Comparison of ENCODE assay signal across 24 cellular contexts in the genomic region with DNA sequence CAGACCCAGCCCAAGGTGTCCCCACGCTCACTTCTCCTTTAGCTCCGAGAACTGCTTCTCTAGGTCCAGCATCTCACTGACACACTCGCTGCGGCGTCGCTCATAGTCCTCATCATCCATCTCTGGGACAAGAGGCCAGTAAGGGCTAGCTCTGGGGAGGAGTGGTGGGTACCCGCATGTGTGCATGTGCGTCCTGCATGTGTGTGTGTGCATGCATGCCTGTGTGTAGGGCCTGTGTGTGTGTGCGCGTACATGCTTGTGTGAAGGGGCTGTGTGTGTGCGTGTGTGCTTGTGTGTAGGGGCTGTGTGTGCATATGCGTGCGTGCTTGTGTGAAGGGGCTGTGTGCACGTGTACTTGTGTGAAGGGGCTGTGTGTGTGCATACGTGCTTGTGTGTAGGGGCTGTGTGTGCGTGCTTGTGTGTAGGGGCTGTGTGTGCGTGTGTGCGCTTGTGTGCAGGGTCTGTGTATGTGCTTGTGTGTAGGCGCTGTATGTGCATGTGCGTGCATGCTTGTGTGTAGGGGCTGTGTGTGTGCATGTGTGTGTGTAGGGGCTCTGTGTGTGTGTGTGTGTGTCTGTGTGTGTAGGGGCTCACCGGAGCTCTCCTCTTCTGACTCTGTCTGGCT. TPM values are rescaled to one million over a fixed set of nuclear protein-coding genes. Genes with fewer than 3 reads are reported as not detected.
DNase-seq lines count a peak whose midpoint lies in the region; ATAC-seq, FAIRE-seq and TF ChIP-seq lines count a peak whose summit lies in the region.
"Had no signal": no experiment of that assay in that cellular context is flagged by ENCODE, and none has a peak within 500 bp of the region (broad histone marks: within the 10 kb centered on the region; RNA-seq: fewer than 3 reads in every experiment).

No MANE protein-coding gene starts in this region.

- BruUV-seq in GM12878 (replicated peaks; lab: Mats Ljungman, UMichigan) = no TSS peak

- no peak overlapping the region for H3K27ac ChIP-seq in GM12878 (ENCODE audit: control insufficient read depth, insufficient read depth)
- H3K27ac ChIP-seq: cardiac muscle cell, skin epidermis, tibial artery had no signal

- no peaks in the 10 kb centered on the region for H3K9me3 ChIP-seq in GM12878 (replicated peaks; ENCODE audit: control insufficient read depth, insufficient read depth, low read length)
- H3K9me3 ChIP-seq: tibial artery had no signal

- intact Hi-C loops in natural killer cell (cut with micrococcal nuclease) = loop anchor here (10.0 kb wide), 1 partner anchor 1257 kb away; a partner anchor contains a TSS
- intact Hi-C loops in GM12878 (cut with micrococcal nuclease; ENCODE audit: unreplicated experiment) = no loop called here

- WGBS in GM12878 (ENCODE audit: insufficient coverage, insufficient replicate concordance, low lambda C conversion rate, missing lambda C conversion rate) = 96% methylated on average over 21 of the region's 21 CpGs

- H3K79me2 ChIP-seq in GM12878 (ENCODE audit: control insufficient read depth, insufficient read depth, low read length) = peaks cover 17% of the 10 kb centered on the region

- H3K4me1 Mint-ChIP-seq in natural killer cell (peaks cover 34 to 46% of the 10 kb centered on the region in 2 donors), neural crest cell (peaks cover 40% of the 10 kb centered on the region)
- H3K4me1 Mint-ChIP-seq in natural killer cell treated with Interleukin-12 subunit alpha and Interleukin-12 subunit beta and Interleukin-15 and Interleukin-18, amount 100 ng/mL, for 72 hours (ENCODE audit: low read depth in 2 of 2) = peaks cover 33 to 51% of the 10 kb centered on the region in 2 donors

- TF ChIP-seq CTCF in natural killer cell (IDR thresholded peaks at IDR 0.05) (no peak), GM12878 (IDR thresholded peaks at IDR 0.05 in 2 of 3, conservative IDR thresholded peaks at IDR 0.05 in 1 of 3; ENCODE audit: control insufficient read depth in 2 of 3, extremely low read depth in 1 of 3, insufficient read depth in 1 of 3, low read depth in 3 of 3, low read length in 3 of 3) (no peak), neural crest cell (conservative IDR thresholded peaks at IDR 0.05) (no peak)

- no peaks in the 10 kb centered on the region for H3K9me3 Mint-ChIP-seq in natural killer cell
- no peaks in the 10 kb centered on the region for H3K9me3 Mint-ChIP-seq in natural killer cell treated with Interleukin-12 subunit alpha and Interleukin-12 subunit beta and Interleukin-15 and Interleukin-18, amount 100 ng/mL, for 72 hours
- no peaks in the 10 kb centered on the region for H3K9me3 Mint-ChIP-seq in neural crest cell
- H3K9me3 Mint-ChIP-seq: CD14-positive monocyte; dendritic cell treated with granulocyte-macrophage colony-stimulating factor and Interleukin-4, amounts not matched to agents 40 ng/mL and 50 ng/mL, for 4 days had no signal

- no peak overlapping the region for H3K4me2 ChIP-seq in GM12878 (ENCODE audit: control insufficient read depth, insufficient read depth)

- no peak for TF ChIP-seq POLR2A in GM12878 (IDR thresholded peaks at IDR 0.05; ENCODE audit: low read depth, low read length)

- RAD21 ChIA-PET in GM12878 (lab: Charles Lee; ENCODE audit: unreplicated experiment) = no interaction called here

- H3K4me1 ChIP-seq in GM12878 (ENCODE audit: control insufficient read depth, insufficient read depth, low read length) = peaks cover 31% of the 10 kb centered on the region

- no peak for FAIRE-seq in GM12878 (lab: Jason Lieb, UNC)
- FAIRE-seq: D721Med, frontal cortex had no signal

- TF ChIP-seq RAD21 in GM12878 (IDR thresholded peaks at IDR 0.05; ENCODE audit: insufficient read depth, low read depth, low read length) = no peak

- peaks cover 0 to 6% of the 10 kb centered on the region in 2 donors for H3K27me3 Mint-ChIP-seq in natural killer cell (ENCODE audit: low read depth in 2 of 2)
- H3K27me3 Mint-ChIP-seq in natural killer cell treated with Interleukin-12 subunit alpha and Interleukin-12 subunit beta and Interleukin-15 and Interleukin-18, amount 100 ng/mL, for 72 hours = no peaks in the 10 kb centered on the region
- H3K27me3 Mint-ChIP-seq in neural crest cell (ENCODE audit: low read depth) = no peaks in the 10 kb centered on the region
- H3K27me3 Mint-ChIP-seq: activated naive CD8-positive, alpha-beta T cell; dendritic cell treated with granulocyte-macrophage colony-stimulating factor and Interleukin-4, amounts not matched to agents 40 ng/mL and 50 ng/mL, for 4 days had no signal

- SMC1A ChIA-PET in GM12878 (lab: Charles Lee; ENCODE audit: uncharacterized antibody, unreplicated experiment) = interaction anchor here (0.6 kb wide), 1 partner anchor 496 kb away, joined by 4 read pairs; no protein-coding TSS in a partner anchor

- no peak overlapping the region for H3K27ac Mint-ChIP-seq in natural killer cell
- no peak overlapping the region for H3K27ac Mint-ChIP-seq in natural killer cell treated with Interleukin-12 subunit alpha and Interleukin-12 subunit beta and Interleukin-15 and Interleukin-18, amount 100 ng/mL, for 72 hours
- H3K27ac Mint-ChIP-seq in neural crest cell (ENCODE audit: unreplicated experiment) = no peak overlapping the region
- H3K27ac Mint-ChIP-seq: activated naive CD8-positive, alpha-beta T cell; dendritic cell treated with granulocyte-macrophage colony-stimulating factor and Interleukin-4, amounts not matched to agents 40 ng/mL and 50 ng/mL, for 4 days had no signal

- no peaks in the 10 kb centered on the region for H3K36me3 Mint-ChIP-seq in natural killer cell
- H3K36me3 Mint-ChIP-seq in natural killer cell treated with Interleukin-12 subunit alpha and Interleukin-12 subunit beta and Interleukin-15 and Interleukin-18, amount 100 ng/mL, for 72 hours = peaks cover 24% of the 10 kb centered on the region
- H3K36me3 Mint-ChIP-seq in neural crest cell (ENCODE audit: low read depth) = peaks cover 4% of the 10 kb centered on the region

- ATAC-seq in natural killer cell = no peak
- ATAC-seq in natural killer cell treated with Interleukin-12 subunit alpha and Interleukin-12 subunit beta and Interleukin-15 and Interleukin-18, amount 100 ng/mL, for 72 hours = no peak
- no peak for ATAC-seq in GM12878
- ATAC-seq: left cardiac atrium had no signal

- POLR2A ChIA-PET in GM12878 (lab: Charles Lee) = no interaction called here

- H3K4me3 Mint-ChIP-seq in natural killer cell = peak overlapping the region; percentile 33
- H3K4me3 Mint-ChIP-seq in natural killer cell treated with Interleukin-12 subunit alpha and Interleukin-12 subunit beta and Interleukin-15 and Interleukin-18, amount 100 ng/mL, for 72 hours = no peak overlapping the region
- peak overlapping the region; percentile 72 for H3K4me3 Mint-ChIP-seq in neural crest cell
- H3K4me3 Mint-ChIP-seq: activated naive CD8-positive, alpha-beta T cell; CD14-positive monocyte; dendritic cell treated with granulocyte-macrophage colony-stimulating factor and Interleukin-4, amounts not matched to agents 40 ng/mL and 50 ng/mL, for 4 days had no signal

- H2AFZ ChIP-seq in GM12878 (ENCODE audit: control insufficient read depth, low read depth, low read length) = no peak overlapping the region

- no peak for DNase-seq in natural killer cell
- no peak for DNase-seq in natural killer cell treated with Interleukin-12 subunit alpha and Interleukin-12 subunit beta and Interleukin-15 and Interleukin-18, amount 100 ng/mL, for 72 hours (ENCODE audit: low spot score)
- no peak for DNase-seq in GM12878 (ENCODE audit: low read depth, low spot score)
- DNase-seq in neural crest cell (ENCODE audit: low read depth, low spot score) = no peak
- no peak for DNase-seq in NCI-H524 (lab: John Stamatoyannopoulos, UW)
- DNase-seq in NCI-H2171 treated with DMSO at 0.1 percent for 48 hours (lab: John Stamatoyannopoulos, UW) = no peak
- no peak for DNase-seq in COLO829 (ENCODE audit: low spot score)
- DNase-seq: activated CD4-positive, alpha-beta T cell treated with anti-CD3 and anti-CD28 coated beads, Interleukin-2, amount 50 U/mL, for 4 hours; activated CD4-positive, CD25-positive, alpha-beta regulatory T cell; activated CD8-positive, alpha-beta memory T cell treated with anti-CD3 and anti-CD28 coated beads, Interleukin-2, amount 50 U/mL, for 48 hours; anterior cingulate cortex; left cardiac atrium; mesendoderm; NCI-H510A had no signal

- H3K36me3 ChIP-seq in GM12878 (ENCODE audit: control insufficient read depth in 2 of 2, insufficient read depth in 2 of 2, low read length in 1 of 2) = peaks cover 0 to 19% of the 10 kb centered on the region in 2 experiments; a peak in 3 of 4 replicates

- CTCF ChIA-PET in GM12878 (lab: Yijun Ruan, JAX) = interaction anchor here (1.2 to 7.4 kb wide), 3 partner anchors 22 to 47 kb away, joined by 3 to 44 read pairs (median 7); no protein-coding TSS in a partner anchor

- no peaks in the 10 kb centered on the region for H4K20me1 ChIP-seq in GM12878 (ENCODE audit: control insufficient read depth, insufficient read depth)

- in situ Hi-C loops in GM12878 (cut with MboI) = no loop called here

- no peak overlapping the region for H3K9ac ChIP-seq in GM12878 (ENCODE audit: control insufficient read depth, insufficient read depth, low read length)

- no peak overlapping the region for H3K4me3 ChIP-seq in GM12878
- H3K4me3 ChIP-seq: cardiac muscle cell, skin epidermis, tibial artery had no signal

- TF ChIP-seq EP300 in GM12878 (IDR thresholded peaks at IDR 0.05; ENCODE audit: borderline replicate concordance in 1 of 2, control insufficient read depth in 1 of 2, low read depth in 2 of 2, low read length in 2 of 2) = no peak

- H3K27me3 ChIP-seq in GM12878 (replicated peaks in 1 of 2; ENCODE audit: control insufficient read depth in 2 of 2, insufficient read depth in 2 of 2, low read length in 1 of 2) = no peaks in the 10 kb centered on the region
- H3K27me3 ChIP-seq: cardiac muscle cell, tibial artery had no signal

RNA-seq across cellular contexts. Expression of a gene that starts 3.3 kb away (rescaled TPM):
- 10 to 100 TPM; 48.1 to 55.6 (median 48.2) TPM for total RNA-seq in natural killer cell
- 10 to 100 TPM; 53.2 to 64.5 TPM for total RNA-seq in natural killer cell treated with Interleukin-12 subunit alpha and Interleukin-12 subunit beta and Interleukin-15 and Interleukin-18, amount 100 ng/mL, for 72 hours
- 11.8 and 18.2 TPM in 2 replicates for total RNA-seq in GM12878 (2013; cell fraction: nucleolus; rRNA removed)
- 63.5 and 64.0 TPM in 2 replicates for total RNA-seq in GM12878 (2014; rRNA removed)
- 38.7 and 42.4 TPM in 2 replicates for total RNA-seq in GM12878 (2014; rRNA removed; fragmentation: Illumina TruSeq; extraction: Trizol)
- 49.6 and 54.7 TPM in 2 replicates for total RNA-seq in GM12878 (2021)
- polyA plus RNA-seq in GM12878 (2011; ENCODE audit: low read depth) = 15.4 TPM
- polyA plus RNA-seq in GM12878 (2011; rRNA removed) = 28.9 and 33.7 TPM in 2 replicates
- 40.1 and 54.9 TPM in 2 replicates for polyA plus RNA-seq in GM12878 (2011; cell fraction: cytosol; rRNA removed)
- polyA plus RNA-seq in GM12878 (2011; cell fraction: nucleus; rRNA removed) = 36.8 and 47.4 TPM in 2 replicates
- 25.6 and 30.1 TPM in 2 replicates for polyA plus RNA-seq in GM12878 (2012)
- 11.6 and 29.1 TPM in 2 replicates for polyA plus RNA-seq in GM12878 (2014; fragmentation: Illumina TruSeq; extraction: Trizol)
- polyA plus RNA-seq in GM12878 (2014; fragmentation: Nextera tagmentation; extraction: Ambion mirVana) = 1 to 10 TPM; 2.1 to 8.6 TPM
- polyA plus RNA-seq in GM12878 (2014; rRNA removed) = 58.6 and 59.9 TPM in 2 replicates
- polyA plus RNA-seq in GM12878 (2016; fragmentation: Nextera tagmentation; extraction: Ambion mirVana) = 10 to 100 TPM; 82.5 to 85.3 TPM
- 7.2 and 16.5 TPM in 2 replicates for polyA minus RNA-seq in GM12878 (2011; rRNA and poly(A)+ RNA removed)
- polyA minus RNA-seq in GM12878 (2011; cell fraction: cytosol; rRNA and poly(A)+ RNA removed) = 9.7 and 9.9 TPM in 2 replicates
- polyA minus RNA-seq in GM12878 (2011; cell fraction: nucleus; rRNA and poly(A)+ RNA removed) = 6.6 and 12.2 TPM in 2 replicates
- 40.2 and 49.0 TPM in 2 replicates for total RNA-seq in neural crest cell

RNA-seq across cellular contexts. Expression of a gene that starts 5.4 kb away (rescaled TPM):
- total RNA-seq in natural killer cell = 1 to 10 TPM; 1.3 to 7.9 (median 2.5) TPM
- total RNA-seq in natural killer cell treated with Interleukin-12 subunit alpha and Interleukin-12 subunit beta and Interleukin-15 and Interleukin-18, amount 100 ng/mL, for 72 hours = 1 to 10 TPM in 1 of 2 donors, under 1 TPM in 1; 0.43 to 2.1 TPM
- total RNA-seq in GM12878 (2013; cell fraction: nucleolus; rRNA removed) = 1.3 and 1.4 TPM in 2 replicates
- 0.11 and 0.49 TPM in 2 replicates for total RNA-seq in GM12878 (2014; rRNA removed)
- 0.09 and 0.13 TPM in 2 replicates for total RNA-seq in GM12878 (2014; rRNA removed; fragmentation: Illumina TruSeq; extraction: Trizol)
- 0.48 and 0.69 TPM in 2 replicates for total RNA-seq in GM12878 (2021)
- polyA plus RNA-seq in GM12878 (2011; ENCODE audit: low read depth) = not detected
- polyA plus RNA-seq in GM12878 (2011; rRNA removed) = 0.04 and 0.22 TPM in 2 replicates
- 0.15 and 0.43 TPM in 2 replicates for polyA plus RNA-seq in GM12878 (2011; cell fraction: cytosol; rRNA removed)
- 3.7 and 4.8 TPM in 2 replicates for polyA plus RNA-seq in GM12878 (2011; cell fraction: nucleus; rRNA removed)
- 0.24 and 0.28 TPM in 2 replicates for polyA plus RNA-seq in GM12878 (2012)
- 0.41 TPM in 1 of 2 replicates, not detected in the other for polyA plus RNA-seq in GM12878 (2014; fragmentation: Illumina TruSeq; extraction: Trizol)
- polyA plus RNA-seq in GM12878 (2014; fragmentation: Nextera tagmentation; extraction: Ambion mirVana) = under 1 TPM in 1 of 2 experiments, not detected in 1; 0.04 TPM
- 0.47 and 0.54 TPM in 2 replicates for polyA plus RNA-seq in GM12878 (2014; rRNA removed)
- polyA plus RNA-seq in GM12878 (2016; fragmentation: Nextera tagmentation; extraction: Ambion mirVana) = under 1 TPM; 0.15 to 0.43 TPM
- polyA minus RNA-seq in GM12878 (2011; rRNA and poly(A)+ RNA removed) = 0.37 TPM in 1 of 2 replicates, not detected in the other
- 0.40 TPM in 1 of 2 replicates, not detected in the other for polyA minus RNA-seq in GM12878 (2011; cell fraction: cytosol; rRNA and poly(A)+ RNA removed)
- polyA minus RNA-seq in GM12878 (2011; cell fraction: nucleus; rRNA and poly(A)+ RNA removed) = 0.85 and 2.6 TPM in 2 replicates
- total RNA-seq in neural crest cell = 3.7 and 4.3 TPM in 2 replicates

RNA-seq across cellular contexts. Expression of a gene that starts 5.8 kb away (rescaled TPM):
- total RNA-seq in natural killer cell (1 to 10 TPM; 2.0 to 4.2 (median 2.5) TPM), GM12878 (2014; rRNA removed) (6.3 and 7.2 TPM in 2 replicates), GM12878 (2014; rRNA removed; fragmentation: Illumina TruSeq; extraction: Trizol) (2.3 and 2.4 TPM in 2 replicates), GM12878 (2021) (5.7 and 5.9 TPM in 2 replicates), neural crest cell (43.3 and 43.8 TPM in 2 replicates)
- total RNA-seq in natural killer cell treated with Interleukin-12 subunit alpha and Interleukin-12 subunit beta and Interleukin-15 and Interleukin-18, amount 100 ng/mL, for 72 hours = 1 to 10 TPM; 3.5 to 5.4 TPM
- 9.2 and 9.9 TPM in 2 replicates for total RNA-seq in GM12878 (2013; cell fraction: nucleolus; rRNA removed)
- polyA plus RNA-seq in GM12878 (2011; ENCODE audit: low read depth) = 1.8 TPM
- polyA plus RNA-seq in GM12878 (2011; rRNA removed) (2.1 and 3.6 TPM in 2 replicates), GM12878 (2014; fragmentation: Illumina TruSeq; extraction: Trizol) (1.4 and 1.9 TPM in 2 replicates), GM12878 (2014; fragmentation: Nextera tagmentation; extraction: Ambion mirVana) (1 to 10 TPM in 1 of 2 experiments, under 1 TPM in 1; 0.55 to 1.5 TPM), GM12878 (2014; rRNA removed) (5.0 and 5.7 TPM in 2 replicates), GM12878 (2016; fragmentation: Nextera tagmentation; extraction: Ambion mirVana) (10 to 100 TPM in 1 of 2 experiments, 1 to 10 TPM in 1; 9.4 to 11.1 TPM)
- 3.3 and 4.2 TPM in 2 replicates for polyA plus RNA-seq in GM12878 (2011; cell fraction: cytosol; rRNA removed)
- 3.4 and 3.5 TPM in 2 replicates for polyA plus RNA-seq in GM12878 (2011; cell fraction: nucleus; rRNA removed)
- 4.1 and 5.5 TPM in 2 replicates for polyA plus RNA-seq in GM12878 (2012)
- 2.6 TPM in 2 replicates for polyA minus RNA-seq in GM12878 (2011; rRNA and poly(A)+ RNA removed)
- polyA minus RNA-seq in GM12878 (2011; cell fraction: cytosol; rRNA and poly(A)+ RNA removed) = 1.5 and 1.7 TPM in 2 replicates
- polyA minus RNA-seq in GM12878 (2011; cell fraction: nucleus; rRNA and poly(A)+ RNA removed) = 2.8 TPM in 2 replicates

RNA-seq across cellular contexts. Expression of a gene that starts 24.8 kb away (rescaled TPM):
- total RNA-seq in natural killer cell (under 1 TPM; 0.23 to 0.40 (median 0.32) TPM), GM12878 (2014; rRNA removed) (not detected in 2 replicates), GM12878 (2014; rRNA removed; fragmentation: Illumina TruSeq; extraction: Trizol) (not detected in 2 replicates), GM12878 (2021) (0.13 and 0.21 TPM in 2 replicates), neural crest cell (4.2 and 4.8 TPM in 2 replicates)
- under 1 TPM; 0.10 to 0.59 TPM for total RNA-seq in natural killer cell treated with Interleukin-12 subunit alpha and Interleukin-12 subunit beta and Interleukin-15 and Interleukin-18, amount 100 ng/mL, for 72 hours
- total RNA-seq in GM12878 (2013; cell fraction: nucleolus; rRNA removed) = not detected in 2 replicates
- polyA plus RNA-seq in GM12878 (2011; ENCODE audit: low read depth) = not detected
- polyA plus RNA-seq in GM12878 (2011; rRNA removed) (not detected in 2 replicates), GM12878 (2014; fragmentation: Illumina TruSeq; extraction: Trizol) (not detected in 2 replicates), GM12878 (2014; fragmentation: Nextera tagmentation; extraction: Ambion mirVana) (not detected), GM12878 (2014; rRNA removed) (not detected in 2 replicates), GM12878 (2016; fragmentation: Nextera tagmentation; extraction: Ambion mirVana) (under 1 TPM; 0.10 to 0.20 TPM)
- not detected in 2 replicates for polyA plus RNA-seq in GM12878 (2011; cell fraction: cytosol; rRNA removed)
- polyA plus RNA-seq in GM12878 (2011; cell fraction: nucleus; rRNA removed) = not detected in 2 replicates
- not detected in 2 replicates for polyA plus RNA-seq in GM12878 (2012)
- not detected in 2 replicates for polyA minus RNA-seq in GM12878 (2011; rRNA and poly(A)+ RNA removed)
- polyA minus RNA-seq in GM12878 (2011; cell fraction: cytosol; rRNA and poly(A)+ RNA removed) = not detected in 2 replicates
- polyA minus RNA-seq in GM12878 (2011; cell fraction: nucleus; rRNA and poly(A)+ RNA removed) = not detected in 2 replicates
- total RNA-seq: myocyte had no signal

RNA-seq across cellular contexts. Expression of a gene that starts 29.9 kb away (rescaled TPM):
- total RNA-seq in natural killer cell (1 to 10 TPM; 1.5 to 1.8 (median 1.6) TPM), GM12878 (2014; rRNA removed) (2.2 TPM in 2 replicates), GM12878 (2014; rRNA removed; fragmentation: Illumina TruSeq; extraction: Trizol) (1.5 TPM in 2 replicates), GM12878 (2021) (4.7 and 6.0 TPM in 2 replicates), neural crest cell (38.7 and 39.5 TPM in 2 replicates)
- 10 to 100 TPM in 1 of 2 donors, 1 to 10 TPM in 1; 2.4 to 13.6 TPM for total RNA-seq in natural killer cell treated with Interleukin-12 subunit alpha and Interleukin-12 subunit beta and Interleukin-15 and Interleukin-18, amount 100 ng/mL, for 72 hours
- 24.0 and 24.5 TPM in 2 replicates for total RNA-seq in GM12878 (2013; cell fraction: nucleolus; rRNA removed)
- 2.0 TPM for polyA plus RNA-seq in GM12878 (2011; ENCODE audit: low read depth)
- polyA plus RNA-seq in GM12878 (2011; rRNA removed) (1.5 and 3.4 TPM in 2 replicates), GM12878 (2014; fragmentation: Illumina TruSeq; extraction: Trizol) (2.7 and 3.5 TPM in 2 replicates), GM12878 (2014; fragmentation: Nextera tagmentation; extraction: Ambion mirVana) (under 1 TPM; 0.27 to 0.44 TPM), GM12878 (2014; rRNA removed) (7.5 and 7.7 TPM in 2 replicates), GM12878 (2016; fragmentation: Nextera tagmentation; extraction: Ambion mirVana) (1 to 10 TPM; 1.9 to 2.1 TPM)
- 3.4 and 4.3 TPM in 2 replicates for polyA plus RNA-seq in GM12878 (2011; cell fraction: cytosol; rRNA removed)
- polyA plus RNA-seq in GM12878 (2011; cell fraction: nucleus; rRNA removed) = 24.4 and 32.3 TPM in 2 replicates
- polyA plus RNA-seq in GM12878 (2012) = 3.4 and 5.7 TPM in 2 replicates
- 1.8 and 3.0 TPM in 2 replicates for polyA minus RNA-seq in GM12878 (2011; rRNA and poly(A)+ RNA removed)
- 1.9 and 2.4 TPM in 2 replicates for polyA minus RNA-seq in GM12878 (2011; cell fraction: cytosol; rRNA and poly(A)+ RNA removed)
- polyA minus RNA-seq in GM12878 (2011; cell fraction: nucleus; rRNA and poly(A)+ RNA removed) = 3.1 and 4.1 TPM in 2 replicates
- total RNA-seq: LHCN-M2 had no signal
